In genomic region chr21:45615145-45615711, GRCh38 we compare ENCODE assay signal across 8 cellular contexts. TPM values are rescaled to one million over a fixed set of nuclear protein-coding genes. Genes with fewer than 3 reads are reported as not detected.
A peak's percentile ranks its signal among the peaks of the same experiment; 100 is the strongest.
DNase-seq lines count a peak whose midpoint lies in the region; ATAC-seq and TF ChIP-seq lines count a peak whose summit lies in the region.

No MANE protein-coding gene starts in this region.

- H3K9me3 Mint-ChIP-seq in progenitor cell of endocrine pancreas (ENCODE audit: low read depth) = no peaks in the 10 kb centered on the region

- H3K27ac ChIP-seq in esophagus squamous epithelium (no peak overlapping the region), thyroid gland (no peak overlapping the region)

- no peak overlapping the region for H3K4me3 Mint-ChIP-seq in progenitor cell of endocrine pancreas (ENCODE audit: low read depth)

- no peaks in the 10 kb centered on the region for H3K36me3 Mint-ChIP-seq in progenitor cell of endocrine pancreas (ENCODE audit: insufficient read depth)

- peaks cover 4% of the 10 kb centered on the region for H3K4me1 Mint-ChIP-seq in progenitor cell of endocrine pancreas (ENCODE audit: low read depth)

- H3K9me3 ChIP-seq in esophagus squamous epithelium (peaks cover 0 to 6% (median 0%) of the 10 kb centered on the region in 3 donors), thyroid gland (no peaks in the 10 kb centered on the region)

- H3K36me3 ChIP-seq in esophagus squamous epithelium (no peaks in the 10 kb centered on the region), thyroid gland (no peaks in the 10 kb centered on the region)

- H3K4me3 ChIP-seq in esophagus squamous epithelium (peak overlapping the region in 1 of 4 donors; percentile 13), thyroid gland (replicated peaks in 1 of 3) (no peak overlapping the region)

- H3K4me1 ChIP-seq in esophagus squamous epithelium (no peaks in the 10 kb centered on the region), thyroid gland (no peaks in the 10 kb centered on the region)

- peak; percentile 83 for ATAC-seq in GM18520 (IDR thresholded peaks at IDR 0.05; ENCODE audit: unreplicated experiment)

- DNase-seq in RPMI8226 (peak; percentile 42), posterior vena cava (ENCODE audit: low spot score) (peak; percentile 75), medulla oblongata (ENCODE audit: extremely low spot score) (no peak), esophagus squamous epithelium (lab: John Stamatoyannopoulos, UW) (no peak), progenitor cell of endocrine pancreas (ENCODE audit: low spot score, unreplicated experiment) (no peak), thyroid gland (no peak)
- peak; percentile 88 for DNase-seq in activated naive CD4-positive, alpha-beta T cell treated with Interleukin-2 at 50 U/mL for 16 hours

- intact Hi-C loops in posterior vena cava (cut with DNase I) (no loop called here), esophagus squamous epithelium (cut with DNase I) (no loop called here), thyroid gland (cut with DNase I) (no loop called here)

- H3K27me3 ChIP-seq in esophagus squamous epithelium (peaks cover 0 to 98% (median 0%) of the 10 kb centered on the region in 4 donors), thyroid gland (no peaks in the 10 kb centered on the region)

- peaks cover 37% of the 10 kb centered on the region for H3K27me3 Mint-ChIP-seq in progenitor cell of endocrine pancreas

- TF ChIP-seq POLR2A in esophagus squamous epithelium (IDR thresholded peaks at IDR 0.05) = no peak
- TF ChIP-seq POLR2A in thyroid gland (IDR thresholded peaks at IDR 0.05) = no peak

- TF ChIP-seq CTCF in esophagus squamous epithelium (IDR thresholded peaks at IDR 0.05) (no peak), progenitor cell of endocrine pancreas (IDR thresholded peaks at IDR 0.05; ENCODE audit: unreplicated experiment) (no peak), thyroid gland (IDR thresholded peaks at IDR 0.05) (no peak)

- WGBS in esophagus squamous epithelium, 2 donors = 35 to 54% methylated on average over 22 of the region's 27 CpGs
- 52 to 70% methylated on average over 26 to 27 of the region's 27 CpGs for WGBS in thyroid gland, 2 donors

- no peak overlapping the region for H3K27ac Mint-ChIP-seq in progenitor cell of endocrine pancreas

RNA-seq across cellular contexts. Expression of gene PCBP3, which starts 28.3 kb away (rescaled TPM):
- total RNA-seq in posterior vena cava (1 to 10 TPM; 2.6 to 7.4 TPM), esophagus squamous epithelium (1 to 10 TPM in 2 of 4 donors, under 1 TPM in 1, not detected in 1; 0.47 to 5.3 (median 1.0) TPM), progenitor cell of endocrine pancreas (3.7 and 4.3 TPM in 2 replicates), thyroid gland (under 1 TPM in 3 of 4 donors, not detected in 1; 0.33 to 0.98 (median 0.54) TPM)

Comparison
In these comparisons a context has a peak if more than half of its experiments do, and no peak if none do; other contexts are left out.
1. DNase-seq: peak in RPMI8226 (single experiment), activated naive CD4-positive, alpha-beta T cell treated with Interleukin-2 at 50 U/mL for 16 hours (single experiment) and posterior vena cava (single experiment); none in medulla oblongata (single experiment), esophagus squamous epithelium (single experiment), progenitor cell of endocrine pancreas (single experiment) and thyroid gland (0 of 2).